9 cellular contexts compared by ENCODE assay signal in genomic region chr15:41258706-41259471, GRCh38. TPM values are rescaled to one million over a fixed set of nuclear protein-coding genes. Genes with fewer than 3 reads are reported as not detected.
DNase-seq lines count a peak whose midpoint lies in the region; ATAC-seq and TF ChIP-seq lines count a peak whose summit lies in the region.
"Had no signal": no experiment of that assay in that cellular context is flagged by ENCODE, and none has a peak within 500 bp of the region (broad histone marks: within the 10 kb centered on the region; RNA-seq: fewer than 3 reads in every experiment).

No MANE protein-coding gene starts in this region.

- peak; percentile 50 for DNase-seq in GM13976 (ENCODE audit: low spot score)
- DNase-seq in OCI-M1 (lab: John Stamatoyannopoulos, UW), result peak; percentile 82
- peak; percentile 55 for DNase-seq in fibroblast of pulmonary artery (ENCODE audit: low read depth)
- DNase-seq in renal cortical epithelial cell (ENCODE audit: low read depth), result peak; percentile 96
- no peak for DNase-seq in NCI-H2196 (lab: John Stamatoyannopoulos, UW; ENCODE audit: unreplicated experiment)
- DNase-seq in NCI-H1105 (lab: John Stamatoyannopoulos, UW), result no peak

- ATAC-seq in GM21381 (IDR thresholded peaks at IDR 0.05; ENCODE audit: unreplicated experiment) (no peak), HG03378 (IDR thresholded peaks at IDR 0.05; ENCODE audit: unreplicated experiment) (no peak)

- in situ Hi-C loops in GM13976 (cut with MboI; ENCODE audit: low sequenced_read_pairs, unreplicated experiment), result no loop called here

- TF ChIP-seq CTCF in GM13976 (IDR thresholded peaks at IDR 0.05; ENCODE audit: borderline replicate concordance, control extremely low read depth, extremely low read depth, insufficient read depth, missing control alignments), result no peak
- no peak for TF ChIP-seq CTCF in fibroblast of pulmonary artery (IDR thresholded peaks at IDR 0.05; ENCODE audit: low read length, missing control alignments)

- no peak overlapping the region for H3K4me3 ChIP-seq in fibroblast of pulmonary artery (replicated peaks; ENCODE audit: low read depth, low read length)

RNA-seq across cellular contexts. Expression of gene CHP1, which starts 27.8 kb away (rescaled TPM):
- 130 and 161 TPM in 2 replicates for total RNA-seq in renal cortical epithelial cell

RNA-seq across cellular contexts. Expression of gene EXD1, which starts 28.3 kb away (rescaled TPM):
- not detected in 2 replicates for total RNA-seq in renal cortical epithelial cell
- total RNA-seq: SK-MEL-5 had no signal

Comparison
In these comparisons a context has a peak if more than half of its experiments do, and no peak if none do; other contexts are left out.
1. DNase-seq: peak in GM13976 (single experiment), OCI-M1 (single experiment), fibroblast of pulmonary artery (single experiment) and renal cortical epithelial cell (single experiment); none in NCI-H2196 (single experiment) and NCI-H1105 (single experiment).